1 cellular context compared by ENCODE assay signal in the genomic region with DNA sequence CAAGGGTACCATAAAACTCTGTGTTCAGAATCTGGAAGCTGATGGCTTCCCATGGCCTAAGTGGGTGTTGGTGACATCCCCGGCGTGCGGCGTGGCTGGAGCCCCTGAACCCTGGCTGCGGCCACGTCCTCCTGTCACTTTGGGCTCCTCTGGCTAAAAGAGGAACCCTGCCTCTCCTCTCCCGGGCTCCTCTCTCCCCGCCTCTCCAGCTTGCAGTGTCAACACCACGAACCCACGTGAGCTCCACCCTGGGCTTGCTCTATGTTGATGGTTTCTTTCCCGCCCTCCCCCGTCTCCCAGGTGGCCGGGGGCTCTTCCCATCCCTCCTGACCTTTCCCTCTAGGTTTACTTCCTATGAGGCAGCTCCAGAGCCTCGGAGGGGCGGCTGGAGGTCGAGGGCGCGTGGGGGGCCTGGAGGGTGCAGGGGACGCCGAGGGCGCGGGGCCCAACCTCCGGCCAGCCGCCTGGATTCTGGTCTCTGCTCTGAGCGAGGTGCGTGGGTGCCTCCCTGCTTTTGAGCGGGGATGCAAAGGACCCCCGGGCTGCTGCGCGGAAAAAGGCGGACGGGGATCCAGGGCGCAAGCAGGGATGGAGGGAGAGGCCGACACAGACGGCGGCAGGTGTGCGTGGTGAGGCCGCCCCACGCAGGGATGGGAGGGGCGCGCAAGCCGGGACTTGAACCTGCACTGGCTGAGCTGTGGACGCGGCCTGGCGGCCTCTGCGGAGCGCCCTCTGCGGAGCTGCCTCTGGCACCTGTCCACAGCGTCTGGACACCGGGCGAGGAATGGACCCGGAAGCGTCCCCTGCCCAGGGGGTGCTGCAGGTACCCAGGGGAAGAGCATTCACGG.
TF ChIP-seq lines count a peak whose summit lies in the region.

No MANE protein-coding gene starts in this region.

TF ChIP-seq in K562, 482 proteins besides CTCF, POLR2A, EP300 and RAD21 (continued from another document):
- TF ChIP-seq SPI1 (IDR thresholded peaks at IDR 0.05; ENCODE audit: borderline replicate concordance, low read depth, low read length): 0 out of 2 replicates have a peak, but pooled peaks have one; percentile 21
- peak; percentile 92 for TF ChIP-seq ZBTB33 (CRISPR knock-in tag; IDR thresholded peaks at IDR 0.05)
- TF ChIP-seq SMARCA4 (IDR thresholded peaks at IDR 0.05): no peak
- TF ChIP-seq ZNF347 (CRISPR knock-in tag; IDR thresholded peaks at IDR 0.05; ENCODE audit: low read depth): no peak
